Comparison of ENCODE assay signal across 23 cellular contexts in genomic region chrX:36577006-36577405, GRCh38.
"Had no signal": no experiment of that assay in that cellular context is flagged by ENCODE, and none has a peak within 500 bp of the region (broad histone marks: within the 10 kb centered on the region; RNA-seq: fewer than 3 reads in every experiment).

No MANE protein-coding gene starts in this region.

- FAIRE-seq: endometrium, islet of Langerhans had no signal

- DNase-seq: cortex of kidney; effector memory CD8-positive, alpha-beta T cell; gastrocnemius medialis; heart left ventricle; hippocampal formation; left cardiac atrium; left lung; naive thymus-derived CD8-positive, alpha-beta T cell; nephron progenitor cell; nucleus accumbens; sigmoid colon; stimulated activated CD4-positive, alpha-beta T cell treated with anti-CD3 and anti-CD28 coated beads, Interleukin-2, amount 100 ng/mL, for 24 hours; stimulated activated CD4-positive, alpha-beta T cell treated with anti-CD3 and anti-CD28 coated beads, Interleukin-4, amount 100 ng/mL, for 24 hours; stimulated activated naive CD8-positive, alpha-beta T cell treated with anti-CD3 and anti-CD28 coated beads, Interleukin-15, Interleukin-2, amounts not matched to agents 100 U/mL and 50 U/mL, for 24 hours; substantia nigra; testis; tibial artery had no signal

- ATAC-seq: effector memory CD8-positive, alpha-beta T cell; gastrocnemius medialis; heart left ventricle; left cardiac atrium; left lung; naive thymus-derived CD8-positive, alpha-beta T cell; stimulated activated memory B cell treated with anti-CD40 and anti-IgM and Interleukin-4, amounts not matched to agents 10 μg/mL and 1 μg/mL and 100 μg/mL, for 72 hours; stimulated activated naive CD8-positive, alpha-beta T cell treated with anti-CD3 and anti-CD28 coated beads, Interleukin-15, Interleukin-2, amounts not matched to agents 100 U/mL and 50 U/mL, for 24 hours had no signal

- H3K4me3 ChIP-seq: gastrocnemius medialis, heart left ventricle, left lung, prostate gland, right atrium auricular region, sigmoid colon, testis, tibial artery had no signal

- H3K36me3 ChIP-seq: gastrocnemius medialis, heart left ventricle, left lung, prostate gland, right atrium auricular region, sigmoid colon, tibial artery had no signal

- H3K27ac Mint-ChIP-seq: effector memory CD8-positive, alpha-beta T cell; naive thymus-derived CD8-positive, alpha-beta T cell; nephron progenitor cell; stimulated activated memory B cell treated with anti-CD40 and anti-IgM and Interleukin-4, amounts not matched to agents 10 μg/mL and 1 μg/mL and 100 μg/mL, for 72 hours; type B pancreatic cell had no signal

- H3K27me3 ChIP-seq: gastrocnemius medialis, left lung, right atrium auricular region, sigmoid colon, testis, tibial artery had no signal

- H3K9me3 ChIP-seq: gastrocnemius medialis, heart left ventricle, left lung, prostate gland, right atrium auricular region, sigmoid colon, testis, tibial artery had no signal

- H3K27ac ChIP-seq: gastrocnemius medialis, heart left ventricle, left lung, prostate gland, right atrium auricular region, sigmoid colon, testis, tibial artery had no signal

- H3K36me3 Mint-ChIP-seq: naive thymus-derived CD8-positive, alpha-beta T cell; stimulated activated memory B cell treated with anti-CD40 and anti-IgM and Interleukin-4, amounts not matched to agents 10 μg/mL and 1 μg/mL and 100 μg/mL, for 72 hours; type B pancreatic cell had no signal

- H3K27me3 Mint-ChIP-seq: effector memory CD8-positive, alpha-beta T cell; naive thymus-derived CD8-positive, alpha-beta T cell; stimulated activated memory B cell treated with anti-CD40 and anti-IgM and Interleukin-4, amounts not matched to agents 10 μg/mL and 1 μg/mL and 100 μg/mL, for 72 hours; type B pancreatic cell had no signal

- H3K4me3 Mint-ChIP-seq: effector memory CD8-positive, alpha-beta T cell; naive thymus-derived CD8-positive, alpha-beta T cell; nephron progenitor cell; stimulated activated memory B cell treated with anti-CD40 and anti-IgM and Interleukin-4, amounts not matched to agents 10 μg/mL and 1 μg/mL and 100 μg/mL, for 72 hours; type B pancreatic cell had no signal

- H3K4me1 Mint-ChIP-seq: naive thymus-derived CD8-positive, alpha-beta T cell; nephron progenitor cell; stimulated activated memory B cell treated with anti-CD40 and anti-IgM and Interleukin-4, amounts not matched to agents 10 μg/mL and 1 μg/mL and 100 μg/mL, for 72 hours had no signal

- H3K4me1 ChIP-seq: gastrocnemius medialis, heart left ventricle, left lung, prostate gland, right atrium auricular region, sigmoid colon, testis, tibial artery had no signal
